ENCODE assay signal across 29 cellular contexts in genomic region chr10:64062793-64063192, GRCh38.
"Had no signal": no experiment of that assay in that cellular context is flagged by ENCODE, and none has a peak within 500 bp of the region (broad histone marks: within the 10 kb centered on the region; RNA-seq: fewer than 3 reads in every experiment).

No MANE protein-coding gene starts in this region.

- H3K36me3 ChIP-seq: colonic mucosa, esophagus muscularis mucosa, esophagus squamous epithelium, gastrocnemius medialis, gastroesophageal sphincter, heart left ventricle, heart right ventricle had no signal

- H3K4me3 Mint-ChIP-seq: dendritic cell treated with granulocyte-macrophage colony-stimulating factor and Interleukin-4, amounts not matched to agents 40 ng/mL and 50 ng/mL, for 4 days; effector memory CD8-positive, alpha-beta T cell; endodermal cell had no signal

- ATAC-seq: effector memory CD8-positive, alpha-beta T cell; esophagus mucosa; foreskin keratinocyte; gastrocnemius medialis; gastroesophageal sphincter; heart left ventricle; heart right ventricle had no signal

- H3K4me1 Mint-ChIP-seq: endodermal cell had no signal

- H3K4me1 ChIP-seq: colonic mucosa, esophagus squamous epithelium, foreskin keratinocyte, gastrocnemius medialis had no signal

- H3K27ac ChIP-seq: colonic mucosa, coronary artery, dorsolateral prefrontal cortex, epithelial cell of prostate, esophagus muscularis mucosa, esophagus squamous epithelium, foreskin keratinocyte, gastrocnemius medialis, gastroesophageal sphincter, heart left ventricle, heart right ventricle had no signal

- H3K9me3 ChIP-seq: colonic mucosa, esophagus muscularis mucosa, esophagus squamous epithelium, gastrocnemius medialis, gastroesophageal sphincter, heart left ventricle, heart right ventricle had no signal

- DNase-seq: colonic mucosa; cortex of kidney; dermis blood vessel endothelial cell; dorsolateral prefrontal cortex; effector CD4-positive, alpha-beta T cell; effector CD8-positive, alpha-beta T cell; effector memory CD4-positive, alpha-beta T cell; effector memory CD8-positive, alpha-beta T cell; endodermal cell; erythroblast; esophagus squamous epithelium; foreskin fibroblast; foreskin keratinocyte; foreskin melanocyte; gastrocnemius medialis; glutamatergic neuron; head of caudate nucleus; heart left ventricle; heart right ventricle had no signal

- H3K9me3 Mint-ChIP-seq: dendritic cell treated with granulocyte-macrophage colony-stimulating factor and Interleukin-4, amounts not matched to agents 40 ng/mL and 50 ng/mL, for 4 days; endodermal cell had no signal

- FAIRE-seq: colon, endometrium, endothelial cell of umbilical vein, frontal cortex had no signal

- H3K4me3 ChIP-seq: colonic mucosa, coronary artery, dorsolateral prefrontal cortex, esophagus muscularis mucosa, esophagus squamous epithelium, gastrocnemius medialis, gastroesophageal sphincter, heart left ventricle, heart right ventricle had no signal

- H3K27ac Mint-ChIP-seq: dendritic cell treated with granulocyte-macrophage colony-stimulating factor and Interleukin-4, amounts not matched to agents 40 ng/mL and 50 ng/mL, for 4 days; effector memory CD8-positive, alpha-beta T cell; endodermal cell had no signal

- H3K27me3 ChIP-seq: colonic mucosa, dorsolateral prefrontal cortex, esophagus muscularis mucosa, esophagus squamous epithelium, foreskin keratinocyte, gastrocnemius medialis, gastroesophageal sphincter, heart left ventricle had no signal

- H3K27me3 Mint-ChIP-seq: dendritic cell treated with granulocyte-macrophage colony-stimulating factor and Interleukin-4, amounts not matched to agents 40 ng/mL and 50 ng/mL, for 4 days had no signal
